ENCODE assay signal across 2 cellular contexts in genomic region chr10:89442347-89442746, GRCh38.
A peak's percentile ranks its signal among the peaks of the same experiment; 100 is the strongest.
TF ChIP-seq lines count a peak whose summit lies in the region.

No MANE protein-coding gene starts in this region.

TF ChIP-seq in GM12891, 5 proteins besides CTCF, POLR2A, EP300 and RAD21:
- TF ChIP-seq SPI1 (IDR thresholded peaks at IDR 0.05; ENCODE audit: low read depth, low read length): no peak
- 0 out of 2 replicates have a peak, but pooled peaks have one; percentile 33 for TF ChIP-seq POU2F2 (IDR thresholded peaks at IDR 0.05; ENCODE audit: low read depth, low read length)
- no peak for TF ChIP-seq POLR2AphosphoS5 (IDR thresholded peaks at IDR 0.05; ENCODE audit: low read depth, low read length)
- no peak for TF ChIP-seq PAX5 (IDR thresholded peaks at IDR 0.05; ENCODE audit: insufficient read depth, low read length, severe bottlenecking)
- no peak for TF ChIP-seq TAF1 (IDR thresholded peaks at IDR 0.05; ENCODE audit: low read depth, low read length)

TF ChIP-seq in endothelial cell of umbilical vein, 7 proteins besides CTCF, POLR2A, EP300 and RAD21:
- TF ChIP-seq FOS (IDR thresholded peaks at IDR 0.05; ENCODE audit: borderline replicate concordance, insufficient read depth, low read length) (peak; percentile 76), MYC (IDR thresholded peaks at IDR 0.05; ENCODE audit: low read depth, low read length) (no peak)
TF ChIP-seq in endothelial cell of umbilical vein: peak in this region for 1.
